ENCODE assay signal across 1 cellular context in genomic region chr6:11722805-11723631, GRCh38.
TF ChIP-seq lines count a peak whose summit lies in the region.

No MANE protein-coding gene starts in this region.

TF ChIP-seq in GM23338, 12 proteins besides CTCF, POLR2A, EP300 and RAD21 (continued from another document):
- TF ChIP-seq ZNF462 (CRISPR knock-in tag; IDR thresholded peaks at IDR 0.05) = no peak
- no peak for TF ChIP-seq CREB1 (CRISPR knock-in tag; IDR thresholded peaks at IDR 0.05; ENCODE audit: low read depth)
